27 cellular contexts compared by ENCODE assay signal in the genomic region with DNA sequence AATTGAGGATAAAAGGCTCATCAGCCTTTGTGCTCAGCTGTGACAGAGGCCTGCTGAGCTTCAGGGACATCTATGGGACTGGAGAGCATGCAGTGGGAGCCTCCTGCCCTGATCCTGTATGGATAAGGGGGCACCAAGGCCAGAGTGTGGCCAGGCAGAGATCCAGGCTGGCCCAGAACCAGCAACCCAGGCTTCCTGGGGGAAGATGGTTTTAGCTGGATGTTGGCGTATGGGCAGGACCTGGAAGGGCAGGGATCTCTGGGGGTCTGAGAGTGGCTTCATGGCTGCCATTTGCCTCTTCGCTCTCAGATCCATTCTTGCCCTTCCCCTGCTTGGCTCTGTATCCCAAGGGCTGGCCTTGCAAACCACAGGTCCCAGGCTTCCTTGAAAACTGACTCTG.
"Had no signal": no experiment of that assay in that cellular context is flagged by ENCODE, and none has a peak within 500 bp of the region (broad histone marks: within the 10 kb centered on the region; RNA-seq: fewer than 3 reads in every experiment).

No MANE protein-coding gene starts in this region.

- DNase-seq: activated CD4-positive, alpha-beta T cell treated with anti-CD3 and anti-CD28 coated beads, Interleukin-2, amount 10 ng/mL, durations not matched to agents 24 days and 14 days; activated CD4-positive, alpha-beta T cell treated with anti-CD3 and anti-CD28 coated beads, Interleukin-2, amount 50 U/mL, for 4 hours; activated CD8-positive, alpha-beta T cell treated with anti-CD3 and anti-CD28 coated beads for 36 hours; activated gamma-delta T cell; activated naive CD4-positive, alpha-beta T cell treated with Interleukin-2 at 50 U/mL for 16 hours; activated naive CD8-positive, alpha-beta T cell treated with anti-CD3 and anti-CD28 coated beads, Interleukin-2, amount 10 ng/mL, durations not matched to agents 7 days and 5 days; activated T-cell treated with anti-CD3 and anti-CD28 coated beads, Interleukin-2, amount 50 U/mL, for 1 hour; activated T-cell treated with anti-CD3 and anti-CD28 coated beads, Interleukin-2, amount 50 U/mL, for 72 hours; amygdala; MM.1S; MV-4-11; NCI-H1092; NCI-H1417; NCI-H146; NCI-H187; NCI-H2081 treated with DMSO at 0.1 percent for 48 hours; NCI-H226; NCI-H446 treated with DMSO at 0.1 percent for 48 hours; NCI-H524; SHP77; SJCRH30; T1000 had no signal

- H3K9ac ChIP-seq: KMS-11 had no signal

- ATAC-seq: activated CD8-positive, alpha-beta T cell treated with anti-CD3 and anti-CD28 coated beads for 36 hours; activated T-cell treated with anti-CD3 and anti-CD28 coated beads, Interleukin-2, amount 50 U/mL, for 72 hours; activated T-helper 17 cell treated with anti-CD3 and anti-CD28 coated beads, Interleukin-2, amount 50 U/mL, for 72 hours; Panc1 had no signal

- H3K27ac ChIP-seq: KMS-11, SJCRH30, SK-N-MC had no signal

- H3K9me3 ChIP-seq: ascending aorta, SJCRH30 had no signal

- H3K4me3 ChIP-seq: ascending aorta, SJCRH30, SK-N-MC had no signal

- H3K4me2 ChIP-seq: KMS-11 had no signal

- H3K36me3 ChIP-seq: ascending aorta, SJCRH30 had no signal

- H3K27me3 ChIP-seq: ascending aorta, SJCRH30 had no signal
